In the genomic region with DNA sequence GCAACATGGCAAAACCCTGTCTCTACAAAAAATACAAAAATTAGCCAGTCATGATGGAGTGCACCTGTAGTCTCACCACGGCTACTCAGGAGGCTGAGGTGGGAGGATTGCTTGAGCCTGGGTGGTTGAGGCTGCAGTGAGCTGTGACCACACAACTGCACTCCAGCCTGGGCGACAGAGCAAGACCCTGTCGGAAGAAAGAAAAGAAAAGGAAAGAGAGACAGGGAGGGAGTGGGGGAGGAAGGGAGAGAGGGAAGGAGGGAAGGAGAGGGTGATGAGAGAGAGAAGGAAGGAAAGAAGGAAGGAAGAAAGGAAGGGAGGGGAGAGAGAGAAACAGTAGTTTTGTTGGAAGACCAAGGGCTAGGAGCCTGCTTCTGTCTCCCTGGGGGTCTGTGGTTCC, we compare ENCODE assay signal across 24 cellular contexts.
DNase-seq lines count a peak whose midpoint lies in the region; ATAC-seq, FAIRE-seq and TF ChIP-seq lines count a peak whose summit lies in the region.
"Had no signal": no experiment of that assay in that cellular context is flagged by ENCODE, and none has a peak within 500 bp of the region (broad histone marks: within the 10 kb centered on the region; RNA-seq: fewer than 3 reads in every experiment).

No MANE protein-coding gene starts in this region.

- no peak for TF ChIP-seq RAD21 in HepG2 (CRISPR knock-in tag; IDR thresholded peaks at IDR 0.05)

- no peaks in the 10 kb centered on the region for H4K20me1 ChIP-seq in HepG2 (ENCODE audit: insufficient read depth, low read length)

- H3K4me1 ChIP-seq in HepG2 (ENCODE audit: insufficient read depth, low read length) (peaks cover 71% of the 10 kb centered on the region), right lobe of liver (peaks cover 0 to 11% (median 5%) of the 10 kb centered on the region in 4 donors)

- no peak overlapping the region for H3K4me2 ChIP-seq in HepG2 (ENCODE audit: low read depth, low read length)
- H3K4me2 ChIP-seq: SK-N-SH had no signal

- intact Hi-C loops in HepG2 (cut with micrococcal nuclease; ENCODE audit: unreplicated experiment) (loop anchor here (5.0 kb wide), 2 partner anchors 71 to 136 kb away; no protein-coding TSS in a partner anchor), right lobe of liver (cut with DNase I) (no loop called here)
- intact Hi-C loops in dendritic cell treated with granulocyte-macrophage colony-stimulating factor and Interleukin-4, amounts not matched to agents 40 ng/mL and 50 ng/mL, for 4 days (cut with micrococcal nuclease): no loop called here

- POLR2A ChIA-PET in HepG2 (lab: Yijun Ruan, JAX): no interaction called here

- H3K9me3 ChIP-seq in HepG2 (ENCODE audit: low read length) (no peaks in the 10 kb centered on the region; the same call in 1 of the 2 replicates), right lobe of liver (no peaks in the 10 kb centered on the region)
- H3K9me3 ChIP-seq: MG63, psoas muscle, SK-N-SH, transverse colon had no signal

- BruUV-seq in HepG2 (replicated peaks; lab: Mats Ljungman, UMichigan): no TSS peak

- in situ Hi-C loops in HepG2 (cut with HindIII; ENCODE audit: extremely low pct_ligation_motif_present, low pct_unique_long_range_greater_than_20kb): loop anchor here (10.0 kb wide), 1 partner anchor 304 kb away; a partner anchor contains a TSS

- no peaks in the 10 kb centered on the region for H3K36me3 Mint-ChIP-seq in dendritic cell treated with granulocyte-macrophage colony-stimulating factor and Interleukin-4, amounts not matched to agents 40 ng/mL and 50 ng/mL, for 4 days (ENCODE audit: low read depth)
- H3K36me3 Mint-ChIP-seq in progenitor cell of endocrine pancreas (ENCODE audit: insufficient read depth): no peaks in the 10 kb centered on the region
- H3K36me3 Mint-ChIP-seq: naive thymus-derived CD8-positive, alpha-beta T cell had no signal

- no peak for TF ChIP-seq CTCF in HepG2 (CRISPR knock-in tag; IDR thresholded peaks at IDR 0.05)
- no peak for TF ChIP-seq CTCF in right lobe of liver (IDR thresholded peaks at IDR 0.05)
- no peak for TF ChIP-seq CTCF in progenitor cell of endocrine pancreas (IDR thresholded peaks at IDR 0.05; ENCODE audit: unreplicated experiment)

- peak overlapping the region; percentile 26 for H3K27ac Mint-ChIP-seq in dendritic cell treated with granulocyte-macrophage colony-stimulating factor and Interleukin-4, amounts not matched to agents 40 ng/mL and 50 ng/mL, for 4 days
- H3K27ac Mint-ChIP-seq in progenitor cell of endocrine pancreas: peak overlapping the region; percentile 73
- H3K27ac Mint-ChIP-seq: stimulated activated naive B cell treated with anti-CD40 and anti-IgM and Interleukin-4, amounts not matched to agents 10 μg/mL and 1 μg/mL and 100 μg/mL, for 72 hours had no signal

- peaks cover 45% of the 10 kb centered on the region for H3K4me1 Mint-ChIP-seq in dendritic cell treated with granulocyte-macrophage colony-stimulating factor and Interleukin-4, amounts not matched to agents 40 ng/mL and 50 ng/mL, for 4 days (ENCODE audit: low read depth)
- peaks cover 34% of the 10 kb centered on the region for H3K4me1 Mint-ChIP-seq in progenitor cell of endocrine pancreas (ENCODE audit: low read depth)

- no peak for ATAC-seq in HepG2
- ATAC-seq in right lobe of liver: no peak
- ATAC-seq in HG03097 (IDR thresholded peaks at IDR 0.05; ENCODE audit: low FRiP score, unreplicated experiment): no peak
- ATAC-seq in HG03139 (IDR thresholded peaks at IDR 0.05; ENCODE audit: unreplicated experiment): no peak
- ATAC-seq: naive thymus-derived CD8-positive, alpha-beta T cell; psoas muscle; stimulated activated naive B cell treated with anti-CD40 and anti-IgM and Interleukin-4, amounts not matched to agents 10 μg/mL and 1 μg/mL and 100 μg/mL, for 72 hours had no signal

- no peak for TF ChIP-seq POLR2A in HepG2 (IDR thresholded peaks at IDR 0.05; ENCODE audit: insufficient read depth in 1 of 2, low read depth in 2 of 2, low read length in 2 of 2)
- TF ChIP-seq POLR2A in right lobe of liver (IDR thresholded peaks at IDR 0.05): no peak

- no peaks in the 10 kb centered on the region for H3K9me3 Mint-ChIP-seq in dendritic cell treated with granulocyte-macrophage colony-stimulating factor and Interleukin-4, amounts not matched to agents 40 ng/mL and 50 ng/mL, for 4 days
- no peaks in the 10 kb centered on the region for H3K9me3 Mint-ChIP-seq in progenitor cell of endocrine pancreas (ENCODE audit: low read depth)

- DNase-seq in HepG2 (ENCODE audit: low spot score): no peak
- DNase-seq in right lobe of liver: no peak
- no peak for DNase-seq in progenitor cell of endocrine pancreas (ENCODE audit: low spot score, unreplicated experiment)
- no peak for DNase-seq in NCI-H748 treated with DMSO at 0.1 percent for 48 hours (lab: John Stamatoyannopoulos, UW)
- no peak for DNase-seq in cerebellum (ENCODE audit: low spot score)
- DNase-seq: activated CD4-positive, alpha-beta T cell treated with anti-CD3 and anti-CD28 coated beads, Interleukin-2, amount 50 U/mL, for 1 hour; activated CD8-positive, alpha-beta memory T cell treated with anti-CD3 and anti-CD28 coated beads, Interleukin-2, amount 50 U/mL, for 4 hours; activated effector memory CD4-positive, alpha-beta T cell treated with Interleukin-2 at 50 U/mL for 16 hours; cortex of kidney; MG63; naive thymus-derived CD8-positive, alpha-beta T cell; NCI-H2107; NCI-H510A treated with DMSO at 0.1 percent for 48 hours; psoas muscle; SK-N-SH; small intestine; stimulated activated naive B cell treated with anti-CD40 and anti-IgM and Interleukin-4, amounts not matched to agents 10 μg/mL and 1 μg/mL and 100 μg/mL, for 72 hours; transverse colon had no signal

- 92% methylated on average over 3 of the region's 3 CpGs for WGBS in HepG2 (ENCODE audit: low lambda C conversion rate)
- WGBS in right lobe of liver (ENCODE audit: insufficient coverage, low coverage, low lambda C conversion rate, missing lambda C conversion rate): 89% methylated on average over 3 of the region's 3 CpGs

- no peaks in the 10 kb centered on the region for H3K36me3 ChIP-seq in HepG2 (replicated peaks in 1 of 2; ENCODE audit: control insufficient read depth in 1 of 2, insufficient read depth in 2 of 2, low read length in 2 of 2)
- H3K36me3 ChIP-seq in right lobe of liver: no peaks in the 10 kb centered on the region
- H3K36me3 ChIP-seq: MG63, transverse colon had no signal

- FAIRE-seq in HepG2 (lab: Jason Lieb, UNC): no peak
- FAIRE-seq: bronchial epithelial cell, endometrium, H1, small intestine had no signal

- H3K27me3 ChIP-seq in HepG2 (ENCODE audit: control insufficient read depth in 1 of 2, insufficient read depth in 2 of 2, low read length in 2 of 2): no peaks in the 10 kb centered on the region
- H3K27me3 ChIP-seq in right lobe of liver: no peaks in the 10 kb centered on the region
- H3K27me3 ChIP-seq: MG63, transverse colon had no signal

- H2AFZ ChIP-seq in HepG2 (ENCODE audit: low read length): no peak overlapping the region

- no peak overlapping the region for H3K27ac ChIP-seq in HepG2 (ENCODE audit: extremely low read length, insufficient read depth, low read length)
- no peak overlapping the region for H3K27ac ChIP-seq in right lobe of liver

- H3K4me3 ChIP-seq in HepG2 (replicated peaks in 1 of 3; ENCODE audit: insufficient read depth in 1 of 3, low read depth in 2 of 3, low read length in 3 of 3) (no peak overlapping the region), right lobe of liver (no peak overlapping the region)
- H3K4me3 ChIP-seq: MG63, psoas muscle, transverse colon had no signal

- no peak overlapping the region for H3K4me3 Mint-ChIP-seq in dendritic cell treated with granulocyte-macrophage colony-stimulating factor and Interleukin-4, amounts not matched to agents 40 ng/mL and 50 ng/mL, for 4 days
- H3K4me3 Mint-ChIP-seq in progenitor cell of endocrine pancreas (ENCODE audit: low read depth): no peak overlapping the region
- H3K4me3 Mint-ChIP-seq: stimulated activated naive B cell treated with anti-CD40 and anti-IgM and Interleukin-4, amounts not matched to agents 10 μg/mL and 1 μg/mL and 100 μg/mL, for 72 hours had no signal

- 0 out of 2 replicates have a peak overlapping the region, but pooled peaks have one; percentile 34 for H3K9ac ChIP-seq in HepG2 (ENCODE audit: insufficient read depth, low read depth, low read length)
- H3K9ac ChIP-seq: SK-N-SH had no signal

- H3K27me3 Mint-ChIP-seq in dendritic cell treated with granulocyte-macrophage colony-stimulating factor and Interleukin-4, amounts not matched to agents 40 ng/mL and 50 ng/mL, for 4 days: peaks cover 2% of the 10 kb centered on the region
- H3K27me3 Mint-ChIP-seq in progenitor cell of endocrine pancreas: no peaks in the 10 kb centered on the region

- TF ChIP-seq EP300 in HepG2 (IDR thresholded peaks at IDR 0.05; ENCODE audit: low read depth in 2 of 2, low read length in 2 of 2) (no peak), HepG2 (CRISPR knock-in tag; IDR thresholded peaks at IDR 0.05; ENCODE audit: borderline replicate concordance) (no peak)

- no peaks in the 10 kb centered on the region for H3K79me2 ChIP-seq in HepG2 (ENCODE audit: insufficient read depth, low read length)

- CTCF ChIA-PET in HepG2 (lab: Yijun Ruan, JAX; ENCODE audit: low intra/inter-chr PET ratio, low total read pairs): no interaction called here

TF ChIP-seq in HepG2, 621 proteins besides CTCF, POLR2A, EP300 and RAD21:
- TF ChIP-seq, protein P1, sequence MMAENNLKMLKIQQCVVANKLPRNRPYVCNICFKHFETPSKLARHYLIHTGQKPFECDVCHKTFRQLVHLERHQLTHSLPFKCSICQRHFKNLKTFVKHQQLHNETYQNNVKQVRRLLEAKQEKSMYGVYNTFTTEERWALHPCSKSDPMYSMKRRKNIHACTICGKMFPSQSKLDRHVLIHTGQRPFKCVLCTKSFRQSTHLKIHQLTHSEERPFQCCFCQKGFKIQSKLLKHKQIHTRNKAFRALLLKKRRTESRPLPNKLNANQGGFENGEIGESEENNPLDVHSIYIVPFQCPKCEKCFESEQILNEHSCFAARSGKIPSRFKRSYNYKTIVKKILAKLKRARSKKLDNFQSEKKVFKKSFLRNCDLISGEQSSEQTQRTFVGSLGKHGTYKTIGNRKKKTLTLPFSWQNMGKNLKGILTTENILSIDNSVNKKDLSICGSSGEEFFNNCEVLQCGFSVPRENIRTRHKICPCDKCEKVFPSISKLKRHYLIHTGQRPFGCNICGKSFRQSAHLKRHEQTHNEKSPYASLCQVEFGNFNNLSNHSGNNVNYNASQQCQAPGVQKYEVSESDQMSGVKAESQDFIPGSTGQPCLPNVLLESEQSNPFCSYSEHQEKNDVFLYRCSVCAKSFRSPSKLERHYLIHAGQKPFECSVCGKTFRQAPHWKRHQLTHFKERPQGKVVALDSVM (CRISPR knock-in tag; IDR thresholded peaks at IDR 0.05): peak; percentile 27; the same call in 1 of the 2 replicates
- no peak for TF ChIP-seq HHEX (CRISPR knock-in tag; IDR thresholded peaks at IDR 0.05)
